In genomic region chr4:128455076-128455345, GRCh38 we compare ENCODE assay signal across 13 cellular contexts.
DNase-seq lines count a peak whose midpoint lies in the region; ATAC-seq, FAIRE-seq and TF ChIP-seq lines count a peak whose summit lies in the region.
"Had no signal": no experiment of that assay in that cellular context is flagged by ENCODE, and none has a peak within 500 bp of the region (broad histone marks: within the 10 kb centered on the region; RNA-seq: fewer than 3 reads in every experiment).

No MANE protein-coding gene starts in this region.

- H2BK5ac ChIP-seq in IMR-90 (ENCODE audit: low read depth, low read length, poor library complexity, severe bottlenecking) (peak overlapping the region; percentile 88), mesenchymal stem cell (ENCODE audit: low read depth, low read length, poor library complexity, severe bottlenecking) (peak overlapping the region; percentile 60)

- dilution Hi-C loops in IMR-90 (cut with HindIII; ENCODE audit: low sequenced_read_pairs, unreplicated experiment) = no loop called here

- H2BK20ac ChIP-seq in IMR-90 (ENCODE audit: low read depth, low read length) = peak overlapping the region; percentile 95

- H3K4me1 ChIP-seq in IMR-90 (ENCODE audit: control insufficient read depth, insufficient read depth, low read length) (peaks cover 20% of the 10 kb centered on the region), astrocyte (ENCODE audit: insufficient read depth, low read length) (peaks cover 17% of the 10 kb centered on the region), mesenchymal stem cell (ENCODE audit: control insufficient read depth, insufficient read depth, low read depth, low read length) (peaks cover 14% of the 10 kb centered on the region)

- peak overlapping the region; percentile 84 to 99 for H2BK12ac ChIP-seq in mesenchymal stem cell (ENCODE audit: low read length in 2 of 2)

- H3K36me3 ChIP-seq in IMR-90 (ENCODE audit: control insufficient read depth, insufficient read depth, low read length) = no peaks in the 10 kb centered on the region
- no peaks in the 10 kb centered on the region for H3K36me3 ChIP-seq in astrocyte (ENCODE audit: insufficient read depth, low read length)
- H3K36me3 ChIP-seq in mesenchymal stem cell (ENCODE audit: control insufficient read depth in 1 of 2, insufficient read depth in 2 of 2, low read depth in 1 of 2, low read length in 2 of 2) = no peaks in the 10 kb centered on the region
- H3K36me3 ChIP-seq: neutrophil, tibial nerve had no signal

- no peaks in the 10 kb centered on the region for H3K9me3 ChIP-seq in IMR-90 (ENCODE audit: control insufficient read depth, insufficient read depth, low read length)
- no peaks in the 10 kb centered on the region for H3K9me3 ChIP-seq in astrocyte (ENCODE audit: insufficient read depth, low read depth, low read length)
- H3K9me3 ChIP-seq in mesenchymal stem cell (ENCODE audit: control insufficient read depth, low read length) = no peaks in the 10 kb centered on the region
- H3K9me3 ChIP-seq: neutrophil, tibial nerve had no signal

- no peak overlapping the region for H3K4me2 ChIP-seq in IMR-90 (ENCODE audit: low read depth, low read length)
- peak overlapping the region; percentile 84 for H3K4me2 ChIP-seq in astrocyte (ENCODE audit: low read length)
- no peak overlapping the region for H3K4me2 ChIP-seq in mesenchymal stem cell (ENCODE audit: low read length, poor library complexity, severe bottlenecking)

- H3K18ac ChIP-seq in IMR-90 (ENCODE audit: low read depth, low read length) (peak overlapping the region; percentile 90), mesenchymal stem cell (ENCODE audit: low read depth in 1 of 2, low read length in 2 of 2) (peak overlapping the region; percentile 68 to 97)

- peak overlapping the region; percentile 92 for H2BK120ac ChIP-seq in IMR-90 (ENCODE audit: low read depth, low read length)
- no peak overlapping the region for H2BK120ac ChIP-seq in mesenchymal stem cell (ENCODE audit: low read depth, low read length)

- no peak for ATAC-seq in IMR-90 (ENCODE audit: low read depth)
- no peak for ATAC-seq in GM19397 (IDR thresholded peaks at IDR 0.05; ENCODE audit: unreplicated experiment)

- H3K4ac ChIP-seq in IMR-90 (ENCODE audit: low read depth, low read length) (peak overlapping the region; percentile 91), mesenchymal stem cell (ENCODE audit: low read depth in 1 of 2, low read length in 2 of 2) (peak overlapping the region; percentile 27 to 95)

- H3K4me3 Mint-ChIP-seq in astrocyte (ENCODE audit: unreplicated experiment) (no peak overlapping the region), endothelial cell (ENCODE audit: unreplicated experiment) (no peak overlapping the region)
- H3K4me3 Mint-ChIP-seq: H9 had no signal

- H3K9me3 Mint-ChIP-seq in astrocyte (ENCODE audit: unreplicated experiment) = no peaks in the 10 kb centered on the region
- no peaks in the 10 kb centered on the region for H3K9me3 Mint-ChIP-seq in endothelial cell (ENCODE audit: unreplicated experiment)
- H3K9me3 Mint-ChIP-seq: H9 had no signal

- H3K27ac Mint-ChIP-seq in astrocyte (ENCODE audit: unreplicated experiment) = peak overlapping the region; percentile 89
- H3K27ac Mint-ChIP-seq in endothelial cell (ENCODE audit: unreplicated experiment) = no peak overlapping the region

- peak overlapping the region; percentile 21 for H3K23ac ChIP-seq in IMR-90 (ENCODE audit: low read depth, low read length)
- H3K23ac ChIP-seq in mesenchymal stem cell (ENCODE audit: low read length in 2 of 2) = peak overlapping the region in 1 of 2 experiments; percentile 74

- H2BK15ac ChIP-seq in IMR-90 (ENCODE audit: low read depth, low read length) = peak overlapping the region; percentile 89; the same call in 2 of the 3 replicates
- H2BK15ac ChIP-seq in mesenchymal stem cell (ENCODE audit: low read depth, poor library complexity, severe bottlenecking) = no peak overlapping the region

- H3K27ac ChIP-seq in IMR-90 (ENCODE audit: insufficient read depth, low read length) (peak overlapping the region; percentile 77), astrocyte (ENCODE audit: low read depth, low read length) (peak overlapping the region; percentile 86), mesenchymal stem cell (ENCODE audit: low read length, poor library complexity, severe bottlenecking) (peak overlapping the region; percentile 94)
- H3K27ac ChIP-seq: neutrophil, RWPE1 had no signal

- H4K5ac ChIP-seq in IMR-90 (ENCODE audit: low read depth, low read length) = peak overlapping the region; percentile 96

- peak overlapping the region; percentile 46 for H2AFZ ChIP-seq in IMR-90 (replicated peaks; ENCODE audit: low read length, poor library complexity)
- peak overlapping the region; percentile 45 for H2AFZ ChIP-seq in astrocyte (ENCODE audit: low read depth, low read length)
- no peak overlapping the region for H2AFZ ChIP-seq in mesenchymal stem cell (ENCODE audit: low read depth, low read length)

- WGBS in IMR-90 (ENCODE audit: extremely low coverage in 2 of 2, insufficient read length in 1 of 2), 2 experiments = no CpG with 5 or more reads among the region's 1 CpG
- WGBS in mesenchymal stem cell = 41% methylated on average over 1 of the region's 1 CpG

- H3K79me2 ChIP-seq in astrocyte (ENCODE audit: insufficient read depth, low read length) = no peaks in the 10 kb centered on the region

- BruUV-seq in IMR-90 (replicated peaks; lab: Mats Ljungman, UMichigan) = no TSS peak

- POLR2A ChIA-PET in IMR-90 (lab: Charles Lee; ENCODE audit: unreplicated experiment) = no interaction called here

- intact Hi-C loops in IMR-90 (cut with micrococcal nuclease) = loop anchor here (2.0 to 10.0 kb wide), 4 partner anchors 74 to 200 kb away; partner anchors contain the start of gene PGRMC2

- H3K4me1 Mint-ChIP-seq in astrocyte (ENCODE audit: low read depth, unreplicated experiment) (peaks cover 40% of the 10 kb centered on the region), endothelial cell (ENCODE audit: unreplicated experiment) (peaks cover 13% of the 10 kb centered on the region)

- H4K8ac ChIP-seq in IMR-90 (ENCODE audit: low read depth in 2 of 2, low read length in 2 of 2) (peak overlapping the region; percentile 45 to 86; a peak in 3 of 4 replicates), mesenchymal stem cell (ENCODE audit: low read length) (peak overlapping the region; percentile 82)

- H2AK9ac ChIP-seq in IMR-90 (replicated peaks; ENCODE audit: low read depth, low read length, poor library complexity) = peak overlapping the region; percentile 13

- H3K4me3 ChIP-seq in IMR-90 (ENCODE audit: insufficient read depth, low read depth, low read length) = no peak overlapping the region
- H3K4me3 ChIP-seq in astrocyte (ENCODE audit: insufficient read depth, low read depth, low read length) = peak overlapping the region; percentile 46
- H3K4me3 ChIP-seq in mesenchymal stem cell (ENCODE audit: insufficient read depth in 1 of 2, low read depth in 1 of 2, low read length in 2 of 2) = peak overlapping the region in 1 of 2 experiments; percentile 40
- H3K4me3 ChIP-seq: tibial nerve had no signal

- TF ChIP-seq RAD21 in IMR-90 (IDR thresholded peaks at IDR 0.05; ENCODE audit: low read length) = no peak

- H3K27me3 ChIP-seq in IMR-90 (ENCODE audit: control insufficient read depth, insufficient read depth, low read length) = no peaks in the 10 kb centered on the region
- no peaks in the 10 kb centered on the region for H3K27me3 ChIP-seq in astrocyte (ENCODE audit: insufficient read depth, low read length)
- H3K27me3 ChIP-seq in mesenchymal stem cell (ENCODE audit: control insufficient read depth in 1 of 2, insufficient read depth in 1 of 2, low read length in 2 of 2) = no peaks in the 10 kb centered on the region
- H3K27me3 ChIP-seq: neutrophil, tibial nerve had no signal

- peaks cover 17% of the 10 kb centered on the region for H3K9me1 ChIP-seq in IMR-90 (ENCODE audit: insufficient read depth, low read length)

- DNase-seq in DMS79 (lab: John Stamatoyannopoulos, UW) (peak; percentile 47), IMR-90 (no peak), astrocyte (ENCODE audit: low read depth) (no peak), mesenchymal stem cell (no peak), OCI-M1 (lab: John Stamatoyannopoulos, UW) (no peak), endothelial cell (ENCODE audit: low spot score) (no peak)
- DNase-seq in stimulated activated CD4-positive, alpha-beta T cell treated with anti-CD3 and anti-CD28 coated beads, Interleukin-4, amount 100 ng/mL, for 4 hours = no peak
- DNase-seq: activated gamma-delta T cell treated with Interleukin-2 at 50 U/mL for 16 hours had no signal

- CTCF ChIA-PET in IMR-90 (lab: Yijun Ruan, JAX) = interaction anchor here (0.6 to 1.9 kb wide), 7 partner anchors 9 to 408 kb away, joined by 3 to 6 read pairs (median 4); no protein-coding TSS in a partner anchor

- H3K27me3 Mint-ChIP-seq in astrocyte (ENCODE audit: low read depth, unreplicated experiment) (no peaks in the 10 kb centered on the region), endothelial cell (ENCODE audit: unreplicated experiment) (no peaks in the 10 kb centered on the region)

- no peak for FAIRE-seq in astrocyte (lab: Jason Lieb, UNC)

- H2AK5ac ChIP-seq in IMR-90 (ENCODE audit: low read depth, low read length) (peak overlapping the region; percentile 98), mesenchymal stem cell (ENCODE audit: low read length, severe bottlenecking) (peak overlapping the region; percentile 94)

- in situ Hi-C loops in IMR-90 (cut with MboI; ENCODE audit: low sequenced_read_pairs) = loop anchor here (10.0 kb wide), 1 partner anchor 260 kb away; no protein-coding TSS in a partner anchor

- H3K79me1 ChIP-seq in IMR-90 (ENCODE audit: low read depth in 1 of 2, low read length in 2 of 2) (0 out of 4 replicates have a peak, but pooled peaks cover 0 to 4% of the 10 kb centered on the region in 2 experiments), mesenchymal stem cell (replicated peaks; ENCODE audit: low read length, poor library complexity, severe bottlenecking) (peaks cover 6% of the 10 kb centered on the region)

- no peak overlapping the region for H3K56ac ChIP-seq in IMR-90 (ENCODE audit: extremely low read depth, insufficient read depth, low read length)

- no peak for TF ChIP-seq POLR2A in IMR-90 (IDR thresholded peaks at IDR 0.05; ENCODE audit: low read depth, low read length)

- no peaks in the 10 kb centered on the region for H4K20me1 ChIP-seq in IMR-90 (ENCODE audit: insufficient read depth, low read length)
- H4K20me1 ChIP-seq in astrocyte (ENCODE audit: insufficient read depth, low read length) = no peaks in the 10 kb centered on the region

- peaks cover 4% of the 10 kb centered on the region for H3K36me3 Mint-ChIP-seq in astrocyte (ENCODE audit: low read depth, unreplicated experiment)
- H3K36me3 Mint-ChIP-seq in endothelial cell (ENCODE audit: low read depth, unreplicated experiment) = no peaks in the 10 kb centered on the region

- peak overlapping the region; percentile 86 for H4K91ac ChIP-seq in IMR-90 (ENCODE audit: insufficient read depth, low read depth, low read length)
- H4K91ac ChIP-seq in mesenchymal stem cell (ENCODE audit: low read length) = peak overlapping the region; percentile 81

- H3K9ac ChIP-seq in IMR-90 (ENCODE audit: low read depth, low read length) (0 out of 2 replicates have a peak overlapping the region, but pooled peaks have one; percentile 13), astrocyte (ENCODE audit: low read length) (peak overlapping the region; percentile 73), mesenchymal stem cell (ENCODE audit: low read length) (peak overlapping the region; percentile 76)

- H3K14ac ChIP-seq in IMR-90 (replicated peaks; ENCODE audit: low read depth, low read length) (peak overlapping the region; percentile 69), mesenchymal stem cell (ENCODE audit: low read length in 2 of 2) (peak overlapping the region in 1 of 2 experiments; percentile 90)

- no peak for TF ChIP-seq CTCF in IMR-90 (conservative IDR thresholded peaks at IDR 0.05; ENCODE audit: low read depth, low read length)
- TF ChIP-seq CTCF in astrocyte (IDR thresholded peaks at IDR 0.05; ENCODE audit: insufficient read depth, low read depth, low read length) = no peak
- TF ChIP-seq CTCF in endothelial cell (IDR thresholded peaks at IDR 0.05; ENCODE audit: unreplicated experiment) = no peak

Comparison
In these comparisons a context has a peak if more than half of its experiments do, and no peak if none do; other contexts are left out.
1. H3K9ac ChIP-seq: peak in every context shown above with its lines; median percentile 76 in mesenchymal stem cell; 73 in astrocyte; 13 in IMR-90.